Comparison of ENCODE assay signal across 19 cellular contexts in the genomic region with DNA sequence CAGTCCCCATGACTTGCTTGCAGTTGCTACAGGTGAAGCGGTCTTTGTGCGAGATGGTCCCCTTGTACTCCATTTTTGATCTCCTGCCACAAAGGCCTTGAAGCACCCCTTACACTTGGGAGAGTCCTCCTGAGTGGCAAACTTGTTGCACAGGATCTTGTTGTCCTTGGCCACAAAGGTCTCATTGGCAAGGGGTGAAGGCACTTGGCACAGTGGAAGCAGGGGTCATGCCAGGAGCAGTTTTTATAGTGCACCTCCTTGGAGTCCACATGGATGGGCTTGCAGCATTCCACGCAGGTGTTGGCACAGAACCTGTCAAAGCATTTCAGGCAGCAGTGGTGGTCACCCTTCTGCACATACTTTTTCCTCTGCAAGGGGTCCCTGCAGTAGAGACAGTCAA. TPM values are rescaled to one million over a fixed set of nuclear protein-coding genes. Genes with fewer than 3 reads are reported as not detected.
DNase-seq lines count a peak whose midpoint lies in the region; ATAC-seq and TF ChIP-seq lines count a peak whose summit lies in the region.
"Had no signal": no experiment of that assay in that cellular context is flagged by ENCODE, and none has a peak within 500 bp of the region (broad histone marks: within the 10 kb centered on the region; RNA-seq: fewer than 3 reads in every experiment).

No MANE protein-coding gene starts in this region.

- no peak for TF ChIP-seq CTCF in VCaP (conservative IDR thresholded peaks at IDR 0.05)
- no peak for TF ChIP-seq CTCF in neutrophil (IDR thresholded peaks at IDR 0.05)

- H3K27ac ChIP-seq in BLaER1 (peak overlapping the region; percentile 71), Karpas-422 (ENCODE audit: low read length) (0 out of 2 replicates have a peak overlapping the region, but pooled peaks have one; percentile 96), VCaP (peak overlapping the region; percentile 98), neutrophil (peak overlapping the region; percentile 80)
- H3K27ac ChIP-seq: RWPE1 had no signal

- no peaks in the 10 kb centered on the region for H4K20me1 ChIP-seq in BLaER1
- H4K20me1 ChIP-seq in Karpas-422 (ENCODE audit: insufficient read depth, low read depth, low read length): no peaks in the 10 kb centered on the region

- H3K27me3 ChIP-seq in BLaER1 (no peaks in the 10 kb centered on the region), Karpas-422 (ENCODE audit: low read length) (no peaks in the 10 kb centered on the region), neutrophil (no peaks in the 10 kb centered on the region), MG63 (peaks cover 4% of the 10 kb centered on the region)

- H3K4me3 ChIP-seq in BLaER1: no peak overlapping the region
- H3K4me3 ChIP-seq in Karpas-422 (ENCODE audit: low read length): no peak overlapping the region
- H3K4me3 ChIP-seq in neutrophil (ENCODE audit: low read depth in 1 of 2, low read length in 1 of 2): no peak overlapping the region
- H3K4me3 ChIP-seq in MG63: no peak overlapping the region
- H3K4me3 ChIP-seq: HAP-1 had no signal

- H3K9ac ChIP-seq in BLaER1: no peak overlapping the region
- peak overlapping the region; percentile 65; the same call in 1 of the 2 replicates for H3K9ac ChIP-seq in Karpas-422 (ENCODE audit: low read length)

- no peaks in the 10 kb centered on the region for H3K9me2 ChIP-seq in Karpas-422 (replicated peaks; ENCODE audit: insufficient read depth, low read length)

- H3K9me3 ChIP-seq in BLaER1 (peaks cover 6% of the 10 kb centered on the region; the same call in 1 of the 2 replicates), Karpas-422 (ENCODE audit: low read length) (no peaks in the 10 kb centered on the region), neutrophil (no peaks in the 10 kb centered on the region), MG63 (no peaks in the 10 kb centered on the region)
- H3K9me3 ChIP-seq: HAP-1 had no signal

- no peaks in the 10 kb centered on the region for H3K36me3 ChIP-seq in BLaER1
- no peaks in the 10 kb centered on the region for H3K36me3 ChIP-seq in Karpas-422 (ENCODE audit: insufficient read depth, low read length)
- no peaks in the 10 kb centered on the region for H3K36me3 ChIP-seq in neutrophil
- H3K36me3 ChIP-seq in MG63: no peaks in the 10 kb centered on the region
- H3K36me3 ChIP-seq: HAP-1 had no signal

- H3K4me2 ChIP-seq in BLaER1: peak overlapping the region; percentile 74
- no peak overlapping the region for H3K4me2 ChIP-seq in Karpas-422 (ENCODE audit: low read depth, low read length, poor library complexity, severe bottlenecking)

- H3K4me1 ChIP-seq in BLaER1: peaks cover 83% of the 10 kb centered on the region
- peaks cover 76% of the 10 kb centered on the region for H3K4me1 ChIP-seq in Karpas-422 (ENCODE audit: low read length)
- H3K4me1 ChIP-seq in neutrophil (ENCODE audit: control insufficient read depth in 1 of 2, insufficient read depth in 1 of 2, low read depth in 1 of 2, low read length in 1 of 2): peaks cover 16 to 20% of the 10 kb centered on the region in 2 experiments
- H3K4me1 ChIP-seq: HAP-1 had no signal

- no peak for ATAC-seq in HG02798 (IDR thresholded peaks at IDR 0.05; ENCODE audit: poor library complexity, unreplicated experiment)
- ATAC-seq: PC-3 had no signal

- no peak overlapping the region for H2AFZ ChIP-seq in Karpas-422 (ENCODE audit: low read length)

- DNase-seq in Karpas-422 (no peak), MG63 (no peak), NCI-H2171 treated with DMSO at 0.1 percent for 48 hours (lab: John Stamatoyannopoulos, UW) (no peak)
- no peak for DNase-seq in activated CD4-positive, alpha-beta T cell treated with anti-CD3 and anti-CD28 coated beads for 4 hours
- DNase-seq: DMS79, NCI-H1417, NCI-H187 treated with DMSO at 0.1 percent for 48 hours, NCI-H226, NCI-H524, NCI-H82, PC-3 had no signal

- no peaks in the 10 kb centered on the region for H3K79me2 ChIP-seq in Karpas-422 (ENCODE audit: low read length)

RNA-seq across cellular contexts. Expression of gene SEC62, which starts 20.3 kb away (rescaled TPM):
- 36.9 and 39.4 TPM in 2 replicates for total RNA-seq in Karpas-422 (2014; rRNA removed; shearing (Covaris generic); ENCODE audit: low replicate concordance)
- 12.2 and 28.1 TPM in 2 replicates for total RNA-seq in MG63 (2014; rRNA removed; shearing (Covaris generic); ENCODE audit: low replicate concordance)

RNA-seq across cellular contexts. Expression of gene SAMD7, which starts 35.0 kb away (rescaled TPM):
- not detected in 2 replicates for total RNA-seq in Karpas-422 (2014; rRNA removed; shearing (Covaris generic); ENCODE audit: low replicate concordance)
- not detected in 2 replicates for total RNA-seq in MG63 (2014; rRNA removed; shearing (Covaris generic); ENCODE audit: low replicate concordance)
- total RNA-seq: A172, PC-3, SK-MEL-5 had no signal
